In genomic region chr1:32724678-32725594, GRCh38 we compare ENCODE assay signal across 8 cellular contexts. TPM values are rescaled to one million over a fixed set of nuclear protein-coding genes. Genes with fewer than 3 reads are reported as not detected.
A peak's percentile ranks its signal among the peaks of the same experiment; 100 is the strongest.
DNase-seq lines count a peak whose midpoint lies in the region; ATAC-seq and TF ChIP-seq lines count a peak whose summit lies in the region.

No MANE protein-coding gene starts in this region.

- no peaks in the 10 kb centered on the region for H3K9me3 ChIP-seq in breast epithelium

- no peaks in the 10 kb centered on the region for H3K36me3 ChIP-seq in breast epithelium

- H3K4me3 ChIP-seq in breast epithelium (no peak overlapping the region), choroid plexus epithelial cell (ENCODE audit: low read depth, low read length) (no peak overlapping the region)

- peaks cover 16% of the 10 kb centered on the region for H3K4me1 Mint-ChIP-seq in MCF 10A (ENCODE audit: insufficient read depth, unreplicated experiment)

- DNase-seq in MCF 10A (ENCODE audit: unreplicated experiment) (peak; percentile 93), breast epithelium (ENCODE audit: low spot score in 2 of 2) (no peak), RKO (ENCODE audit: low spot score) (peak; percentile 86), choroid plexus epithelial cell (ENCODE audit: low read depth) (peak; percentile 89), myocyte (ENCODE audit: low read depth) (peak; percentile 91), DMS79 (lab: John Stamatoyannopoulos, UW) (no peak), posterior cingulate gyrus (no peak)

- H3K27me3 ChIP-seq in breast epithelium: no peaks in the 10 kb centered on the region

- BruUV-seq in MCF 10A (replicated peaks; lab: Mats Ljungman, UMichigan): no TSS peak

- H3K27me3 Mint-ChIP-seq in MCF 10A (ENCODE audit: insufficient read depth, unreplicated experiment): no peaks in the 10 kb centered on the region

- H3K27ac ChIP-seq in breast epithelium: no peak overlapping the region

- POLR2A ChIA-PET in MCF 10A (lab: Yijun Ruan, JAX): interaction anchor here (0.6 to 2.2 kb wide), 9 partner anchors 8 to 227 kb away, joined by 3 to 10 read pairs (median 3); no protein-coding TSS in a partner anchor

- no peaks in the 10 kb centered on the region for H3K9me3 Mint-ChIP-seq in MCF 10A (ENCODE audit: unreplicated experiment)

- no peak for ATAC-seq in GM21381 (IDR thresholded peaks at IDR 0.05; ENCODE audit: unreplicated experiment)

- peak overlapping the region; percentile 71 for H3K27ac Mint-ChIP-seq in MCF 10A (ENCODE audit: low read depth, unreplicated experiment)

- CTCF ChIA-PET in MCF 10A (lab: Yijun Ruan, JAX): interaction anchor here (0.6 to 6.6 kb wide), 6 partner anchors 8 to 154 kb away, joined by 3 to 28 read pairs (median 6); no protein-coding TSS in a partner anchor

- no peaks in the 10 kb centered on the region for H3K4me1 ChIP-seq in breast epithelium

- TF ChIP-seq CTCF in MCF 10A (IDR thresholded peaks at IDR 0.05; ENCODE audit: unreplicated experiment): no peak
- no peak for TF ChIP-seq CTCF in breast epithelium (IDR thresholded peaks at IDR 0.05)
- TF ChIP-seq CTCF in choroid plexus epithelial cell (conservative IDR thresholded peaks at IDR 0.05; ENCODE audit: low read depth, low read length): no peak

- no peaks in the 10 kb centered on the region for H3K36me3 Mint-ChIP-seq in MCF 10A (ENCODE audit: insufficient read depth, unreplicated experiment)

- intact Hi-C loops in MCF 10A (cut with micrococcal nuclease) (loop anchor here (5.0 kb wide), 1 partner anchor 37 kb away; no protein-coding TSS in a partner anchor), breast epithelium (cut with DNase I; ENCODE audit: low total_unique reads) (no loop called here), posterior cingulate gyrus (cut with DNase I) (no loop called here)

- TF ChIP-seq POLR2A in breast epithelium (IDR thresholded peaks at IDR 0.05): no peak

- H3K4me3 Mint-ChIP-seq in MCF 10A (ENCODE audit: unreplicated experiment): no peak overlapping the region

RNA-seq across cellular contexts. Expression of gene SYNC, which starts 22.4 kb away (rescaled TPM):
- total RNA-seq in MCF 10A (2022) (1.1 and 1.9 TPM in 2 replicates), breast epithelium (10 to 100 TPM in 2 of 3 donors, 1 to 10 TPM in 1; 9.8 to 24.2 (median 13.6) TPM), myocyte (131 and 152 TPM in 2 replicates)
- 54.8 TPM for polyA plus RNA-seq in myocyte (2012)

Comparison
In these comparisons a context has a peak if more than half of its experiments do, and no peak if none do; other contexts are left out.
1. DNase-seq: peak in MCF 10A (single experiment), RKO (single experiment), choroid plexus epithelial cell (single experiment) and myocyte (single experiment); none in breast epithelium (0 of 2), DMS79 (single experiment) and posterior cingulate gyrus (0 of 10).